ENCODE assay signal across 9 cellular contexts in the genomic region with DNA sequence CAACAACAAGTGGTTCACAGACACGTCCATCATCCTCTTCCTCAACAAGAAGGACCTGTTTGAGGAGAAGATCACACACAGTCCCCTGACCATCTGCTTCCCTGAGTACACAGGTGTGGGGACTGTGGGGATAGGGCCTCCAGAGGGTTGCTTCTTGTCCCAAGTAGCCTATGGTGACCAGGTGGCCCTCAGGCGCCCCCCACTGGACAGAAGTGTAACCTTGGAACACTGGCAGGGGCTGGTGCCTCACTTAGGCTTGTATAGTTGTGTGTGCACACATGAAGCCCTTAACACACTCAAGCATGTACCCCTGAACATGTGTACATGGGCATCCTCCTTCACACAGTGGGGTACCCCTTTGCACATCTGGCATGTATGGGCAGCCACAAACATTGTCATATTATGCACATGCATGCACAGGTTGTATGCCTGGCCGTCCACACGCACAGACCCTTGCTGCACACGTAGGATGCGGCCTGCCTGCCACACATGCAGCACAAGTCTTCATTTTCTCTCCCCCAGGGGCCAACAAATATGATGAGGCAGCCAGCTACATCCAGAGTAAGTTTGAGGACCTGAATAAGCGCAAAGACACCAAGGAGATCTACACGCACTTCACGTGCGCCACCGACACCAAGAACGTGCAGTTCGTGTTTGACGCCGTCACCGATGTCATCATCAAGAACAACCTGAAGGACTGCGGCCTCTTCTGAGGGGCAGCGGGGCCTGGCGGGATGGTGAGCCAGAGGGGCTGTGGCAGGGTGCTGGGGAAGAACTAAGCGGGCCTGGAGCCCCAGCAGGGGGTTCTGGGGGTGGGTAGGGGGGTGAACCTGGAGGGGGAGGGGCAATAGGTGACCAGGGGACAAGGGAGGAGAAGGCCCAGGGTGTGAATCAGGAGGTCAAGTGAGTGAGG. TPM values are rescaled to one million over a fixed set of nuclear protein-coding genes. Genes with fewer than 3 reads are reported as not detected.
A peak's percentile ranks its signal among the peaks of the same experiment; 100 is the strongest.
DNase-seq lines count a peak whose midpoint lies in the region; ATAC-seq and TF ChIP-seq lines count a peak whose summit lies in the region.
"Had no signal": no experiment of that assay in that cellular context is flagged by ENCODE, and none has a peak within 500 bp of the region (broad histone marks: within the 10 kb centered on the region; RNA-seq: fewer than 3 reads in every experiment).

No MANE protein-coding gene starts in this region.

- H3K4me1 ChIP-seq in DOHH2 (ENCODE audit: control insufficient read depth, low read length) (peaks cover 10% of the 10 kb centered on the region), lower lobe of right lung (peaks cover 78% of the 10 kb centered on the region)

- H4K20me1 ChIP-seq in DOHH2 (ENCODE audit: control insufficient read depth, insufficient read depth, low read depth, low read length) = no peaks in the 10 kb centered on the region

- H3K4me2 ChIP-seq in DOHH2 (ENCODE audit: low read length) = no peak overlapping the region

- H3K79me2 ChIP-seq in DOHH2 (ENCODE audit: control insufficient read depth, low read length) = no peaks in the 10 kb centered on the region

- TF ChIP-seq CTCF in DOHH2 (IDR thresholded peaks at IDR 0.05; ENCODE audit: low read depth, low read length, poor library complexity, severe bottlenecking) = peak; percentile 89
- peak; percentile 50 for TF ChIP-seq CTCF in lower lobe of right lung (IDR thresholded peaks at IDR 0.05)

- H3K4me3 ChIP-seq in DOHH2 (ENCODE audit: low read length) = no peak overlapping the region
- H3K4me3 ChIP-seq in lower lobe of right lung = no peak overlapping the region

- H3K36me3 ChIP-seq in DOHH2 (ENCODE audit: control insufficient read depth, low read length) = peaks cover 43% of the 10 kb centered on the region
- H3K36me3 ChIP-seq in lower lobe of right lung = peaks cover 72% of the 10 kb centered on the region

- H3K27me3 ChIP-seq in DOHH2 (ENCODE audit: control insufficient read depth, low read length) = no peaks in the 10 kb centered on the region
- no peaks in the 10 kb centered on the region for H3K27me3 ChIP-seq in lower lobe of right lung (ENCODE audit: low read depth)

- no peaks in the 10 kb centered on the region for H3K9me3 ChIP-seq in DOHH2 (ENCODE audit: control insufficient read depth, insufficient read depth, low read length)
- H3K9me3 ChIP-seq in lower lobe of right lung = no peaks in the 10 kb centered on the region

- intact Hi-C loops in lower lobe of right lung (cut with DNase I) = no loop called here

- no peaks in the 10 kb centered on the region; the same call in 1 of the 2 replicates for H3F3A ChIP-seq in DOHH2 (ENCODE audit: control insufficient read depth, insufficient read depth)

- H3K9me2 ChIP-seq in DOHH2 (replicated peaks; ENCODE audit: control insufficient read depth, low read length) = no peaks in the 10 kb centered on the region

- DNase-seq in HuH-7 (ENCODE audit: low spot score) (peak; percentile 74), lower lobe of right lung (no peak)

- ATAC-seq in lower lobe of right lung (no peak), GM18498 (IDR thresholded peaks at IDR 0.05; ENCODE audit: unreplicated experiment) (no peak), GM21576 (IDR thresholded peaks at IDR 0.05; ENCODE audit: unreplicated experiment) (no peak), GM19328 (IDR thresholded peaks at IDR 0.05; ENCODE audit: unreplicated experiment) (no peak), HG02588 (IDR thresholded peaks at IDR 0.05; ENCODE audit: unreplicated experiment) (no peak)
- ATAC-seq: T-cell had no signal

- H3K27ac ChIP-seq in DOHH2 (ENCODE audit: low read depth, low read length) = no peak overlapping the region
- peak overlapping the region; percentile 79 for H3K27ac ChIP-seq in angular gyrus (ENCODE audit: low read depth, low read length)
- peak overlapping the region; percentile 96 for H3K27ac ChIP-seq in lower lobe of right lung

RNA-seq across cellular contexts. Expression of a gene that starts 11.7 kb away (rescaled TPM):
- 77.6 TPM for total RNA-seq in lower lobe of right lung

RNA-seq across cellular contexts. Expression of a gene that starts 21.2 kb away (rescaled TPM):
- total RNA-seq in lower lobe of right lung = 372 TPM

RNA-seq across cellular contexts. Expression of a gene that starts 21.7 kb away (rescaled TPM):
- total RNA-seq in lower lobe of right lung = not detected
- total RNA-seq: T-cell had no signal

RNA-seq across cellular contexts. Expression of a gene that starts 35.0 kb away (rescaled TPM):
- 66.9 TPM for total RNA-seq in lower lobe of right lung

RNA-seq across cellular contexts. Expression of a gene that starts 42.0 kb away (rescaled TPM):
- 4.0 TPM for total RNA-seq in lower lobe of right lung
